ENCODE assay signal across 8 cellular contexts in genomic region chr1:39098569-39099250, GRCh38.
DNase-seq lines count a peak whose midpoint lies in the region; ATAC-seq and TF ChIP-seq lines count a peak whose summit lies in the region.

No MANE protein-coding gene starts in this region.

- H3K4me3 ChIP-seq in gastroesophageal sphincter, result no peak overlapping the region
- no peak overlapping the region for H3K4me3 ChIP-seq in uterus

- H3K27me3 ChIP-seq in gastroesophageal sphincter, result no peaks in the 10 kb centered on the region
- H3K27me3 ChIP-seq in uterus, result no peaks in the 10 kb centered on the region

- no peaks in the 10 kb centered on the region for H3K27me3 Mint-ChIP-seq in activated naive CD4-positive, alpha-beta T cell treated with anti-CD3 and anti-CD28 coated beads for 36 hours (ENCODE audit: low read depth)
- H3K27me3 Mint-ChIP-seq in osteocyte (ENCODE audit: unreplicated experiment), result no peaks in the 10 kb centered on the region

- no peak overlapping the region for H3K4me3 Mint-ChIP-seq in activated naive CD4-positive, alpha-beta T cell treated with anti-CD3 and anti-CD28 coated beads for 36 hours
- no peak overlapping the region for H3K4me3 Mint-ChIP-seq in osteocyte (ENCODE audit: unreplicated experiment)

- no peak overlapping the region for H3K27ac Mint-ChIP-seq in activated naive CD4-positive, alpha-beta T cell treated with anti-CD3 and anti-CD28 coated beads for 36 hours
- no peak overlapping the region for H3K27ac Mint-ChIP-seq in osteocyte (ENCODE audit: unreplicated experiment)

- ATAC-seq in gastroesophageal sphincter (peak; percentile 78), HG02981 (IDR thresholded peaks at IDR 0.05; ENCODE audit: unreplicated experiment) (no peak)

- H3K27ac ChIP-seq in gastroesophageal sphincter (peak overlapping the region in 1 of 4 donors; percentile 18), uterus (no peak overlapping the region)

- H3K9me3 ChIP-seq in gastroesophageal sphincter (no peaks in the 10 kb centered on the region), uterus (no peaks in the 10 kb centered on the region)

- CTCF ChIA-PET in activated naive CD4-positive, alpha-beta T cell treated with anti-CD3 and anti-CD28 coated beads for 36 hours (lab: Charles Lee), result interaction anchor here (0.5 to 3.2 kb wide), 45 partner anchors 9 to 620 kb away, joined by 3 to 36 read pairs (median 4); partner anchors contain the start of gene BMP8A

- peaks cover 0 to 27% (median 10%) of the 10 kb centered on the region in 3 donors for H3K4me1 ChIP-seq in gastroesophageal sphincter
- H3K4me1 ChIP-seq in uterus, result no peaks in the 10 kb centered on the region

- H3K36me3 ChIP-seq in gastroesophageal sphincter (no peaks in the 10 kb centered on the region), uterus (no peaks in the 10 kb centered on the region)

- TF ChIP-seq CTCF in gastroesophageal sphincter (IDR thresholded peaks at IDR 0.05) (peak; percentile 50 to 87 (median 82)), osteocyte (IDR thresholded peaks at IDR 0.05) (peak; percentile 86), uterus (IDR thresholded peaks at IDR 0.05) (peak; percentile 58 to 84 (median 75))

- H3K4me1 Mint-ChIP-seq in activated naive CD4-positive, alpha-beta T cell treated with anti-CD3 and anti-CD28 coated beads for 36 hours (ENCODE audit: low read depth), result peaks cover 22% of the 10 kb centered on the region
- peaks cover 22% of the 10 kb centered on the region for H3K4me1 Mint-ChIP-seq in osteocyte (ENCODE audit: unreplicated experiment)

- intact Hi-C loops in activated naive CD4-positive, alpha-beta T cell treated with anti-CD3 and anti-CD28 coated beads for 36 hours (cut with micrococcal nuclease), result loop anchor here (1.0 to 10.0 kb wide), 3 partner anchors 74 to 441 kb away; partner anchors contain the start of gene NDUFS5
- intact Hi-C loops in uterus (cut with DNase I; ENCODE audit: low total_unique reads), result loop anchor here (10.0 kb wide), 1 partner anchor 446 kb away; no protein-coding TSS in a partner anchor

- WGBS in gastroesophageal sphincter (ENCODE audit: low coverage in 1 of 2), 2 donors, result 30 to 45% methylated on average over 2 of the region's 5 CpGs

- in situ Hi-C loops in SK-MEL-5 (cut with HindIII; ENCODE audit: low pct_unique_long_range_greater_than_20kb, low sequenced_read_pairs), result no loop called here

- TF ChIP-seq POLR2A in gastroesophageal sphincter (IDR thresholded peaks at IDR 0.05) (no peak), uterus (IDR thresholded peaks at IDR 0.05) (no peak)

- DNase-seq in GDM1 (lab: John Stamatoyannopoulos, UW) (peak; percentile 42), NAMALWA (ENCODE audit: low spot score) (peak; percentile 88), SK-MEL-5 (ENCODE audit: low read depth, low spot score) (peak; percentile 88), osteocyte (ENCODE audit: extremely low spot score, unreplicated experiment) (peak; percentile 89), uterus (peak; percentile 60 to 66)
- DNase-seq in activated naive CD4-positive, alpha-beta T cell treated with anti-CD3 and anti-CD28 coated beads for 36 hours, result peak; percentile 73

- no peak for TF ChIP-seq EP300 in gastroesophageal sphincter (IDR thresholded peaks at IDR 0.05)

- no peaks in the 10 kb centered on the region for H3K36me3 Mint-ChIP-seq in activated naive CD4-positive, alpha-beta T cell treated with anti-CD3 and anti-CD28 coated beads for 36 hours (ENCODE audit: low read depth)
- no peaks in the 10 kb centered on the region for H3K36me3 Mint-ChIP-seq in osteocyte (ENCODE audit: unreplicated experiment)

- H3K9me3 Mint-ChIP-seq in activated naive CD4-positive, alpha-beta T cell treated with anti-CD3 and anti-CD28 coated beads for 36 hours, result no peaks in the 10 kb centered on the region
- no peaks in the 10 kb centered on the region for H3K9me3 Mint-ChIP-seq in osteocyte (ENCODE audit: unreplicated experiment)
